ENCODE assay signal across 17 cellular contexts in the genomic region with DNA sequence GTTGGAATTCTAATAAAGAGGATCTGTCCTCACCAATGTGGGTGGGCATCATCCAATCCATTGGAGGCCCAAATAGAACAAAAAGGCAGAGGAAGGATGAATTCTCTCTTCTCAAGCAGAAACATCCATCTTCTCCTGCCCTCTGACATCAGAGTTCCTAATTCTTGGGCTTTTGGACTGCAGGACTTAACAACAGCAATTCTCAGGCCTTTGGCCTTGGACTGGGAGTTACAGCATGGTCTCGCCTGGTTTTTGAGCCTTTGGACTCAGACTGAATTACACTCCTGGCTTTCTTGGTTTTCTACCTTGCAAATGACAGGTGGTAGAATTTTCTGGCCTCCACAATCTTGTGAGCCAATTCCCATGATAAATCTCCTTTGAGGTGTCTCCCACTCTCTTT.
"Had no signal": no experiment of that assay in that cellular context is flagged by ENCODE, and none has a peak within 500 bp of the region (broad histone marks: within the 10 kb centered on the region; RNA-seq: fewer than 3 reads in every experiment).

No MANE protein-coding gene starts in this region.

- ATAC-seq: activated CD8-positive, alpha-beta memory T cell treated with anti-CD3 and anti-CD28 coated beads, Interleukin-2, amount 10 ng/mL, durations not matched to agents 7 days and 5 days; heart left ventricle; naive thymus-derived CD4-positive, alpha-beta T cell; stimulated activated naive CD8-positive, alpha-beta T cell treated with anti-CD3 and anti-CD28 coated beads, Interleukin-15, Interleukin-2, amounts not matched to agents 100 U/mL and 50 U/mL, for 24 hours; T-helper 17 cell had no signal

- H3K4me1 Mint-ChIP-seq: activated naive CD4-positive, alpha-beta T cell treated with anti-CD3 and anti-CD28 coated beads, Interleukin-2, amount 10 ng/mL, durations not matched to agents 7 days and 5 days; naive thymus-derived CD4-positive, alpha-beta T cell had no signal

- DNase-seq: activated CD4-positive, alpha-beta T cell treated with anti-CD3 and anti-CD28 coated beads, Interleukin-2, amount 50 U/mL, for 48 hours; activated CD8-positive, alpha-beta memory T cell treated with anti-CD3 and anti-CD28 coated beads, Interleukin-2, amount 10 ng/mL, durations not matched to agents 7 days and 5 days; activated naive CD4-positive, alpha-beta T cell treated with anti-CD3 and anti-CD28 coated beads, Interleukin-2, amount 10 ng/mL, durations not matched to agents 7 days and 5 days; activated T-cell treated with anti-CD3 and anti-CD28 coated beads, Interleukin-2, amount 50 U/mL, for 1 hour; dorsolateral prefrontal cortex; foreskin fibroblast; heart left ventricle; left cardiac atrium; naive thymus-derived CD4-positive, alpha-beta T cell; stimulated activated naive CD8-positive, alpha-beta T cell treated with anti-CD3 and anti-CD28 coated beads, Interleukin-15, Interleukin-2, amounts not matched to agents 100 U/mL and 50 U/mL, for 24 hours; T-helper 17 cell; WERI-Rb-1 had no signal

- H3K4me3 Mint-ChIP-seq: activated CD8-positive, alpha-beta memory T cell treated with anti-CD3 and anti-CD28 coated beads, Interleukin-2, amount 10 ng/mL, durations not matched to agents 7 days and 5 days; activated naive CD4-positive, alpha-beta T cell treated with anti-CD3 and anti-CD28 coated beads, Interleukin-2, amount 10 ng/mL, durations not matched to agents 7 days and 5 days; naive thymus-derived CD4-positive, alpha-beta T cell; T-helper 17 cell had no signal

- H3K27ac ChIP-seq: cardiac muscle cell, neutrophil, WERI-Rb-1 had no signal

- H3K36me3 ChIP-seq: cardiac muscle cell, heart left ventricle, neutrophil, WERI-Rb-1 had no signal

- H3K4me1 ChIP-seq: heart left ventricle had no signal

- H3K9me3 Mint-ChIP-seq: activated T-helper 2 cell treated with anti-CD3 and anti-CD28 coated beads, Interferon-gamma antibody, Interleukin-2, Interleukin-4, amounts not matched to agents 10 μg/mL and 5 μg/mL and 100 μg/mL, durations not matched to agents 14 hours and 24 hours and 36 hours had no signal

- H3K9me3 ChIP-seq: heart left ventricle, neutrophil had no signal

- H3K36me3 Mint-ChIP-seq: activated naive CD4-positive, alpha-beta T cell treated with anti-CD3 and anti-CD28 coated beads, Interleukin-2, amount 10 ng/mL, durations not matched to agents 7 days and 5 days; naive thymus-derived CD4-positive, alpha-beta T cell had no signal

- H3K27me3 ChIP-seq: cardiac muscle cell, dorsolateral prefrontal cortex, heart left ventricle, neutrophil had no signal

- H3K27ac Mint-ChIP-seq: activated CD8-positive, alpha-beta memory T cell treated with anti-CD3 and anti-CD28 coated beads, Interleukin-2, amount 10 ng/mL, durations not matched to agents 7 days and 5 days; activated naive CD4-positive, alpha-beta T cell treated with anti-CD3 and anti-CD28 coated beads, Interleukin-2, amount 10 ng/mL, durations not matched to agents 7 days and 5 days; activated T-helper 2 cell treated with anti-CD3 and anti-CD28 coated beads, Interferon-gamma antibody, Interleukin-2, Interleukin-4, amounts not matched to agents 10 μg/mL and 5 μg/mL and 100 μg/mL, durations not matched to agents 14 hours and 24 hours and 36 hours; naive thymus-derived CD4-positive, alpha-beta T cell; T-helper 17 cell had no signal

- H3K4me3 ChIP-seq: cardiac muscle cell, dorsolateral prefrontal cortex, heart left ventricle, lung, skin epidermis had no signal
